Comparison of ENCODE assay signal across 9 cellular contexts in the genomic region with DNA sequence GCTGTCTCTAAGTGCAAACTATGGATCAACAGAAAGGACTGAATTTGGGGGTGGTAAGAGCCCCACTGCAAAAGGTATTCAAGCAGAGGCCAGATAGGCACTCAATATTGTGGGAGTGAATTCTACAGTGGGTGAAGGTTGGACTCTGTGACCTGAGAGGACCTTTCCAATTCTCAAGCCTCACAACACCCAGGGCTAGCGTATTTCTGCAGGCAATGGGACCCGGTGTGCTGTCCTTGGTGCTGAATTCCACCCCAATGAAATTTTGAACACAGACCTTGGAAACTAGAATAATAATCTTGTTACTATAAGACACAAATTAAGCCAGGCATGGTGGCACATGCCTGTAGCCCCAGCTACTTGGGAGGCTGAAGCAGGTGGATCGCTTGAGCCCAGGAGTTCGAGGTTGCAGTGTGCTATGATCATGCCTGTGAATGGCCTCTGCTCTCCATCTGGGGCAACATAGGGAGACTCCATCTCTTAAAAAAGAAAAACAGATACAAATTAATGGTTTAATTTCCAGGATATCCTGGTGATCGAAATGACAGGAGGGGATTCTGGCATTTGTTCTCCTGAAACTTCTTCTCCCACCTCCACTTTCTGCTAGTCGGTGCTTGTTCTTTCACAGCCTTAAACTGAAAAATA.
DNase-seq lines count a peak whose midpoint lies in the region; ATAC-seq and TF ChIP-seq lines count a peak whose summit lies in the region.
"Had no signal": no experiment of that assay in that cellular context is flagged by ENCODE, and none has a peak within 500 bp of the region (broad histone marks: within the 10 kb centered on the region; RNA-seq: fewer than 3 reads in every experiment).

No MANE protein-coding gene starts in this region.

- ATAC-seq in GM18519 (IDR thresholded peaks at IDR 0.05; ENCODE audit: low FRiP score, unreplicated experiment) = no peak

- WGBS in mesenchymal stem cell = 64% methylated on average over 4 of the region's 6 CpGs

- H3K18ac ChIP-seq in mesenchymal stem cell (ENCODE audit: low read depth in 1 of 2, low read length in 2 of 2) = no peak overlapping the region

- H2BK5ac ChIP-seq in mesenchymal stem cell (ENCODE audit: low read depth, low read length, poor library complexity, severe bottlenecking) = no peak overlapping the region

- no peak overlapping the region for H3K23ac ChIP-seq in mesenchymal stem cell (ENCODE audit: low read length in 2 of 2)

- no peaks in the 10 kb centered on the region for H3K79me1 ChIP-seq in mesenchymal stem cell (replicated peaks; ENCODE audit: low read length, poor library complexity, severe bottlenecking)

- H3K27ac ChIP-seq in mesenchymal stem cell (ENCODE audit: low read length, poor library complexity, severe bottlenecking) (no peak overlapping the region), dorsolateral prefrontal cortex (no peak overlapping the region)

- H3K14ac ChIP-seq in mesenchymal stem cell (ENCODE audit: low read length in 2 of 2) = no peak overlapping the region

- peaks cover 17% of the 10 kb centered on the region for H3K27me3 Mint-ChIP-seq in activated T-helper 2 cell treated with anti-CD3 and anti-CD28 coated beads, Interferon-gamma antibody, Interleukin-2, Interleukin-4, amounts not matched to agents 10 μg/mL and 5 μg/mL and 100 μg/mL, durations not matched to agents 14 hours and 24 hours and 36 hours (ENCODE audit: low read depth)

- no peak overlapping the region for H2BK15ac ChIP-seq in mesenchymal stem cell (ENCODE audit: low read depth, poor library complexity, severe bottlenecking)

- in situ Hi-C loops in astrocyte of the spinal cord (cut with HindIII; ENCODE audit: low sequenced_read_pairs) = no loop called here

- no peak overlapping the region for H3K27ac Mint-ChIP-seq in activated T-helper 2 cell treated with anti-CD3 and anti-CD28 coated beads, Interferon-gamma antibody, Interleukin-2, Interleukin-4, amounts not matched to agents 10 μg/mL and 5 μg/mL and 100 μg/mL, durations not matched to agents 14 hours and 24 hours and 36 hours

- no peak overlapping the region for H2BK120ac ChIP-seq in mesenchymal stem cell (ENCODE audit: low read depth, low read length)

- H3K9me3 Mint-ChIP-seq in activated T-helper 2 cell treated with anti-CD3 and anti-CD28 coated beads, Interferon-gamma antibody, Interleukin-2, Interleukin-4, amounts not matched to agents 10 μg/mL and 5 μg/mL and 100 μg/mL, durations not matched to agents 14 hours and 24 hours and 36 hours = no peaks in the 10 kb centered on the region

- no peak overlapping the region for H4K8ac ChIP-seq in mesenchymal stem cell (ENCODE audit: low read length)

- H3K9me3 ChIP-seq in mesenchymal stem cell (ENCODE audit: control insufficient read depth, low read length) = no peaks in the 10 kb centered on the region

- no peak overlapping the region for H3K4me3 Mint-ChIP-seq in activated T-helper 2 cell treated with anti-CD3 and anti-CD28 coated beads, Interferon-gamma antibody, Interleukin-2, Interleukin-4, amounts not matched to agents 10 μg/mL and 5 μg/mL and 100 μg/mL, durations not matched to agents 14 hours and 24 hours and 36 hours (ENCODE audit: low read depth)

- no peaks in the 10 kb centered on the region for H3K4me1 Mint-ChIP-seq in activated T-helper 2 cell treated with anti-CD3 and anti-CD28 coated beads, Interferon-gamma antibody, Interleukin-2, Interleukin-4, amounts not matched to agents 10 μg/mL and 5 μg/mL and 100 μg/mL, durations not matched to agents 14 hours and 24 hours and 36 hours (ENCODE audit: low read depth)

- no peak overlapping the region for H4K91ac ChIP-seq in mesenchymal stem cell (ENCODE audit: low read length)

- no peak overlapping the region for H2BK12ac ChIP-seq in mesenchymal stem cell (ENCODE audit: low read length in 2 of 2)

- H3K36me3 Mint-ChIP-seq in activated T-helper 2 cell treated with anti-CD3 and anti-CD28 coated beads, Interferon-gamma antibody, Interleukin-2, Interleukin-4, amounts not matched to agents 10 μg/mL and 5 μg/mL and 100 μg/mL, durations not matched to agents 14 hours and 24 hours and 36 hours (ENCODE audit: low read depth) = no peaks in the 10 kb centered on the region

- no peak overlapping the region for H3K4ac ChIP-seq in mesenchymal stem cell (ENCODE audit: low read depth in 1 of 2, low read length in 2 of 2)

- H3K9ac ChIP-seq in mesenchymal stem cell (ENCODE audit: low read length) = no peak overlapping the region

- no peak overlapping the region for H2AFZ ChIP-seq in mesenchymal stem cell (ENCODE audit: low read depth, low read length)

- H3K4me3 ChIP-seq in astrocyte of the spinal cord (ENCODE audit: low read depth, low read length) (no peak overlapping the region), mesenchymal stem cell (ENCODE audit: insufficient read depth in 1 of 2, low read depth in 1 of 2, low read length in 2 of 2) (no peak overlapping the region), dorsolateral prefrontal cortex (no peak overlapping the region)

- no peaks in the 10 kb centered on the region for H3K36me3 ChIP-seq in mesenchymal stem cell (ENCODE audit: control insufficient read depth in 1 of 2, insufficient read depth in 2 of 2, low read depth in 1 of 2, low read length in 2 of 2)

- H3K27me3 ChIP-seq in mesenchymal stem cell (ENCODE audit: control insufficient read depth in 1 of 2, insufficient read depth in 1 of 2, low read length in 2 of 2) = peaks cover 34 to 57% of the 10 kb centered on the region in 2 experiments
- peaks cover 0 to 16% (median 3%) of the 10 kb centered on the region in 45 donors for H3K27me3 ChIP-seq in dorsolateral prefrontal cortex

- DNase-seq in GM10266 (ENCODE audit: extremely low spot score) (peak; percentile 40), Kasumi-1 (lab: John Stamatoyannopoulos, UW) (peak; percentile 32 to 54), astrocyte of the spinal cord (ENCODE audit: low read depth, low spot score) (peak; percentile 26), mesenchymal stem cell (peak; percentile 43), dorsolateral prefrontal cortex (no peak), HK-2 (ENCODE audit: unreplicated experiment) (no peak)
- DNase-seq in activated T-helper 2 cell treated with anti-CD3 and anti-CD28 coated beads, Interferon-gamma antibody, Interleukin-2, Interleukin-4, amounts not matched to agents 10 μg/mL and 5 μg/mL and 100 μg/mL, durations not matched to agents 14 hours and 24 hours and 36 hours (ENCODE audit: low spot score) = no peak
- DNase-seq: NCI-H187 had no signal

- H3K4me1 ChIP-seq in mesenchymal stem cell (ENCODE audit: control insufficient read depth, insufficient read depth, low read depth, low read length) = peaks cover 1% of the 10 kb centered on the region

- H3K4me2 ChIP-seq in mesenchymal stem cell (ENCODE audit: low read length, poor library complexity, severe bottlenecking) = no peak overlapping the region

- H2AK5ac ChIP-seq in mesenchymal stem cell (ENCODE audit: low read length, severe bottlenecking) = no peak overlapping the region

- TF ChIP-seq CTCF in GM10266 (IDR thresholded peaks at IDR 0.05; ENCODE audit: control insufficient read depth, insufficient read depth, low read depth, missing control alignments) = no peak
- TF ChIP-seq CTCF in astrocyte of the spinal cord (IDR thresholded peaks at IDR 0.05; ENCODE audit: low read depth, low read length) = no peak
- no peak for TF ChIP-seq CTCF in dorsolateral prefrontal cortex (IDR thresholded peaks at IDR 0.05 in 54 of 56, conservative IDR thresholded peaks at IDR 0.05 in 2 of 56; ENCODE audit: low read depth in 1 of 56, partially characterized antibody in 56 of 56)

- intact Hi-C loops in dorsolateral prefrontal cortex (cut with DNase I) = no loop called here
- intact Hi-C loops in activated T-helper 2 cell treated with anti-CD3 and anti-CD28 coated beads, Interferon-gamma antibody, Interleukin-2, Interleukin-4, amounts not matched to agents 10 μg/mL and 5 μg/mL and 100 μg/mL, durations not matched to agents 14 hours and 24 hours and 36 hours (cut with micrococcal nuclease) = no loop called here

Comparison
In these comparisons a context has a peak if more than half of its experiments do, and no peak if none do; other contexts are left out.
1. DNase-seq: peak in GM10266 (single experiment), Kasumi-1 (2 of 2), astrocyte of the spinal cord (single experiment) and mesenchymal stem cell (single experiment); none in dorsolateral prefrontal cortex (0 of 10), HK-2 (single experiment) and activated T-helper 2 cell treated with anti-CD3 and anti-CD28 coated beads, Interferon-gamma antibody, Interleukin-2, Interleukin-4, amounts not matched to agents 10 μg/mL and 5 μg/mL and 100 μg/mL, durations not matched to agents 14 hours and 24 hours and 36 hours (single experiment).